1 cellular context compared by ENCODE assay signal in genomic region chr1:18340787-18341186, GRCh38.
TF ChIP-seq lines count a peak whose summit lies in the region.

No MANE protein-coding gene starts in this region.

TF ChIP-seq in HEK293, 187 proteins besides CTCF, POLR2A, EP300 and RAD21 (continued from another document):
- no peak for TF ChIP-seq ZNF580 (tag by site-specific recombination; IDR thresholded peaks at IDR 0.05)
